15 cellular contexts compared by ENCODE assay signal in genomic region chr4:153428816-153429592, GRCh38. TPM values are rescaled to one million over a fixed set of nuclear protein-coding genes. Genes with fewer than 3 reads are reported as not detected.
DNase-seq lines count a peak whose midpoint lies in the region; ATAC-seq, FAIRE-seq and TF ChIP-seq lines count a peak whose summit lies in the region.
"Had no signal": no experiment of that assay in that cellular context is flagged by ENCODE, and none has a peak within 500 bp of the region (broad histone marks: within the 10 kb centered on the region; RNA-seq: fewer than 3 reads in every experiment).

No MANE protein-coding gene starts in this region.

- H3K4me1 ChIP-seq in DOHH2 (ENCODE audit: control insufficient read depth, low read length) (peaks cover 96% of the 10 kb centered on the region), kidney (ENCODE audit: control insufficient read depth in 1 of 2, insufficient read depth in 1 of 2, low read depth in 1 of 2, low read length in 2 of 2) (no peaks in the 10 kb centered on the region)
- H3K4me1 ChIP-seq: breast epithelium, HAP-1, vagina had no signal

- TF ChIP-seq CTCF in DOHH2 (IDR thresholded peaks at IDR 0.05; ENCODE audit: low read depth, low read length, poor library complexity, severe bottlenecking) (no peak), kidney (IDR thresholded peaks at IDR 0.05; ENCODE audit: borderline replicate concordance, extremely low read depth, insufficient read depth) (no peak)

- DNase-seq in kidney (no peak), superior temporal gyrus (ENCODE audit: extremely low spot score) (peak; percentile 48), globus pallidus (ENCODE audit: low spot score) (no peak), NCI-H748 treated with DMSO at 0.1 percent for 48 hours (lab: John Stamatoyannopoulos, UW) (no peak)
- DNase-seq: effector memory CD8-positive, alpha-beta T cell; foreskin melanocyte; NCI-H187; NCI-H526 treated with DMSO at 0.1 percent for 48 hours had no signal

- peak; percentile 49 for ATAC-seq in SK-N-SH treated with all-trans-retinoic acid at 6 μM for 48 hours
- ATAC-seq in GM18520 (IDR thresholded peaks at IDR 0.05; ENCODE audit: unreplicated experiment), result no peak
- ATAC-seq: effector memory CD8-positive, alpha-beta T cell had no signal

- peak overlapping the region; percentile 77 for H3K4me2 ChIP-seq in DOHH2 (ENCODE audit: low read length)

- H3F3A ChIP-seq in DOHH2 (ENCODE audit: control insufficient read depth, insufficient read depth), result peaks cover 76% of the 10 kb centered on the region

- H4K20me1 ChIP-seq in DOHH2 (ENCODE audit: control insufficient read depth, insufficient read depth, low read depth, low read length), result no peaks in the 10 kb centered on the region

- H3K79me2 ChIP-seq in DOHH2 (ENCODE audit: control insufficient read depth, low read length), result peaks cover 45% of the 10 kb centered on the region

- H3K27me3 ChIP-seq in DOHH2 (ENCODE audit: control insufficient read depth, low read length), result no peaks in the 10 kb centered on the region
- H3K27me3 ChIP-seq: breast epithelium, vagina had no signal

- no peaks in the 10 kb centered on the region for H3K9me2 ChIP-seq in DOHH2 (replicated peaks; ENCODE audit: control insufficient read depth, low read length)

- H3K9ac ChIP-seq in kidney (ENCODE audit: low read length in 2 of 2), result no peak overlapping the region

- no peak for FAIRE-seq in kidney (lab: Jason Lieb, UNC)

- no peaks in the 10 kb centered on the region for H3K9me3 ChIP-seq in DOHH2 (ENCODE audit: control insufficient read depth, insufficient read depth, low read length)
- H3K9me3 ChIP-seq in kidney (ENCODE audit: control insufficient read depth in 1 of 2, low read length in 2 of 2), result no peaks in the 10 kb centered on the region
- H3K9me3 ChIP-seq: breast epithelium, HAP-1, vagina had no signal

- H3K27ac ChIP-seq in DOHH2 (ENCODE audit: low read depth, low read length) (peak overlapping the region; percentile 96), kidney (ENCODE audit: low read depth in 2 of 2, low read length in 2 of 2) (peak overlapping the region; percentile 23 to 70)
- H3K27ac ChIP-seq: breast epithelium, HL-60, vagina had no signal

- intact Hi-C loops in kidney (cut with DNase I), result no loop called here

- peaks cover 25% of the 10 kb centered on the region for H3K36me3 ChIP-seq in DOHH2 (ENCODE audit: control insufficient read depth, low read length)
- no peaks in the 10 kb centered on the region for H3K36me3 ChIP-seq in kidney (ENCODE audit: control insufficient read depth in 1 of 2, insufficient read depth in 2 of 2, low read length in 2 of 2)
- H3K36me3 ChIP-seq: breast epithelium, HAP-1, vagina had no signal

- H3K4me3 ChIP-seq in DOHH2 (ENCODE audit: low read length), result peak overlapping the region; percentile 63
- no peak overlapping the region for H3K4me3 ChIP-seq in kidney (ENCODE audit: low read length in 2 of 2)
- H3K4me3 ChIP-seq: breast epithelium, HAP-1, vagina had no signal

TF ChIP-seq in SK-N-SH treated with all-trans-retinoic acid at 6 μM for 48 hours, 23 proteins besides CTCF, POLR2A, EP300 and RAD21:
- no peak for TF ChIP-seq OSR1 (CRISPR knock-in tag; IDR thresholded peaks at IDR 0.05)
- no peak for TF ChIP-seq ISL1 (CRISPR knock-in tag; IDR thresholded peaks at IDR 0.05)
- TF ChIP-seq, protein P1, sequence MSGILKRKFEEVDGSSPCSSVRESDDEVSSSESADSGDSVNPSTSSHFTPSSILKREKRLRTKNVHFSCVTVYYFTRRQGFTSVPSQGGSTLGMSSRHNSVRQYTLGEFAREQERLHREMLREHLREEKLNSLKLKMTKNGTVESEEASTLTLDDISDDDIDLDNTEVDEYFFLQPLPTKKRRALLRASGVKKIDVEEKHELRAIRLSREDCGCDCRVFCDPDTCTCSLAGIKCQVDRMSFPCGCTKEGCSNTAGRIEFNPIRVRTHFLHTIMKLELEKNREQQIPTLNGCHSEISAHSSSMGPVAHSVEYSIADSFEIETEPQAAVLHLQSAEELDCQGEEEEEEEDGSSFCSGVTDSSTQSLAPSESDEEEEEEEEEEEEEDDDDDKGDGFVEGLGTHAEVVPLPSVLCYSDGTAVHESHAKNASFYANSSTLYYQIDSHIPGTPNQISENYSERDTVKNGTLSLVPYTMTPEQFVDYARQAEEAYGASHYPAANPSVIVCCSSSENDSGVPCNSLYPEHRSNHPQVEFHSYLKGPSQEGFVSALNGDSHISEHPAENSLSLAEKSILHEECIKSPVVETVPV (CRISPR knock-in tag; IDR thresholded peaks at IDR 0.05), result no peak
- no peak for TF ChIP-seq TOX (CRISPR knock-in tag; IDR thresholded peaks at IDR 0.05; ENCODE audit: borderline replicate concordance)
- TF ChIP-seq ESRRG (CRISPR knock-in tag; IDR thresholded peaks at IDR 0.05), result no peak
- TF ChIP-seq ZFP30 (CRISPR knock-in tag; IDR thresholded peaks at IDR 0.05), result no peak
- no peak for TF ChIP-seq TCF4 (CRISPR knock-in tag; IDR thresholded peaks at IDR 0.05; ENCODE audit: borderline replicate concordance)
- no peak for TF ChIP-seq SNAI2 (CRISPR knock-in tag; IDR thresholded peaks at IDR 0.05)
- no peak for TF ChIP-seq PPARA (CRISPR knock-in tag; IDR thresholded peaks at IDR 0.05; ENCODE audit: borderline replicate concordance)
- TF ChIP-seq, protein P2, sequence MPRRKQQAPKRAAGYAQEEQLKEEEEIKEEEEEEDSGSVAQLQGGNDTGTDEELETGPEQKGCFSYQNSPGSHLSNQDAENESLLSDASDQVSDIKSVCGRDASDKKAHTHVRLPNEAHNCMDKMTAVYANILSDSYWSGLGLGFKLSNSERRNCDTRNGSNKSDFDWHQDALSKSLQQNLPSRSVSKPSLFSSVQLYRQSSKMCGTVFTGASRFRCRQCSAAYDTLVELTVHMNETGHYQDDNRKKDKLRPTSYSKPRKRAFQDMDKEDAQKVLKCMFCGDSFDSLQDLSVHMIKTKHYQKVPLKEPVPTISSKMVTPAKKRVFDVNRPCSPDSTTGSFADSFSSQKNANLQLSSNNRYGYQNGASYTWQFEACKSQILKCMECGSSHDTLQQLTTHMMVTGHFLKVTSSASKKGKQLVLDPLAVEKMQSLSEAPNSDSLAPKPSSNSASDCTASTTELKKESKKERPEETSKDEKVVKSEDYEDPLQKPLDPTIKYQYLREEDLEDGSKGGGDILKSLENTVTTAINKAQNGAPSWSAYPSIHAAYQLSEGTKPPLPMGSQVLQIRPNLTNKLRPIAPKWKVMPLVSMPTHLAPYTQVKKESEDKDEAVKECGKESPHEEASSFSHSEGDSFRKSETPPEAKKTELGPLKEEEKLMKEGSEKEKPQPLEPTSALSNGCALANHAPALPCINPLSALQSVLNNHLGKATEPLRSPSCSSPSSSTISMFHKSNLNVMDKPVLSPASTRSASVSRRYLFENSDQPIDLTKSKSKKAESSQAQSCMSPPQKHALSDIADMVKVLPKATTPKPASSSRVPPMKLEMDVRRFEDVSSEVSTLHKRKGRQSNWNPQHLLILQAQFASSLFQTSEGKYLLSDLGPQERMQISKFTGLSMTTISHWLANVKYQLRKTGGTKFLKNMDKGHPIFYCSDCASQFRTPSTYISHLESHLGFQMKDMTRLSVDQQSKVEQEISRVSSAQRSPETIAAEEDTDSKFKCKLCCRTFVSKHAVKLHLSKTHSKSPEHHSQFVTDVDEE (CRISPR knock-in tag; IDR thresholded peaks at IDR 0.05), result no peak
- no peak for TF ChIP-seq ARNTL (CRISPR knock-in tag; IDR thresholded peaks at IDR 0.05; ENCODE audit: borderline replicate concordance, low read depth)
- no peak for TF ChIP-seq ZNF70 (CRISPR knock-in tag; IDR thresholded peaks at IDR 0.05)
- TF ChIP-seq ZNF565 (CRISPR knock-in tag; conservative IDR thresholded peaks at IDR 0.05; ENCODE audit: low read depth), result no peak
- TF ChIP-seq PATZ1 (CRISPR knock-in tag; IDR thresholded peaks at IDR 0.05; ENCODE audit: borderline replicate concordance), result no peak
- no peak for TF ChIP-seq CSDC2 (CRISPR knock-in tag; IDR thresholded peaks at IDR 0.05)
- no peak for TF ChIP-seq CREB5 (CRISPR knock-in tag; IDR thresholded peaks at IDR 0.05; ENCODE audit: low read depth)

RNA-seq across cellular contexts. Expression of gene TMEM131L, which starts 37.2 kb away (rescaled TPM):
- total RNA-seq in kidney, result 17.0 TPM
- 3.0 TPM for polyA plus RNA-seq in kidney (ENCODE audit: insufficient read depth, low read depth, low replicate concordance)
